ENCODE assay signal across 10 cellular contexts in the genomic region with DNA sequence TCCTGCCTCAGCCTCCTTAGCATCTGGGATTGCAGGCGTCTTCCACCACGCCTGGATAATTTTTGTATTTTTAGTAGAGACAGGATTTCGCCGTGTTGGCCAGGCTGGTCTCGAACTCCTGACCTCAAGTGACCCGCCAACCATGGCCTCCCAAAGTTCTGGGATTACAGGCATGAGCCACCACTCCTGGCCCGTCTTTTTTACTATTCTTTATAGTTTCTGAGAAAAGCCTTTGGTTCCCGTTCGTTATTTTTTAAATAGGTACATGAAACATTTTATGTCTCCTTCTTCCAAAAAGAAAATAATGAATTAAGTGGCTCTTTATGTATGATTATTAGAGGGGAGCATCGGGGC. TPM values are rescaled to one million over a fixed set of nuclear protein-coding genes. Genes with fewer than 3 reads are reported as not detected.
DNase-seq lines count a peak whose midpoint lies in the region; ATAC-seq and TF ChIP-seq lines count a peak whose summit lies in the region.
"Had no signal": no experiment of that assay in that cellular context is flagged by ENCODE, and none has a peak within 500 bp of the region (broad histone marks: within the 10 kb centered on the region; RNA-seq: fewer than 3 reads in every experiment).

No MANE protein-coding gene starts in this region.

- 0 out of 2 replicates have a peak overlapping the region, but pooled peaks have one; percentile 29 for H3K4me3 ChIP-seq in HUES6 (ENCODE audit: low read depth, low read length)
- peak overlapping the region in 1 of 2 experiments; percentile 81 for H3K4me3 ChIP-seq in mesenchymal stem cell (ENCODE audit: insufficient read depth in 1 of 2, low read depth in 1 of 2, low read length in 2 of 2)
- H3K4me3 ChIP-seq in suprapubic skin = peak overlapping the region; percentile 36

- peaks cover 19% of the 10 kb centered on the region for H3K4me1 ChIP-seq in HUES6 (ENCODE audit: control insufficient read depth, insufficient read depth, low read length)
- H3K4me1 ChIP-seq in mesenchymal stem cell (ENCODE audit: control insufficient read depth, insufficient read depth, low read depth, low read length) = peaks cover 14% of the 10 kb centered on the region
- H3K4me1 ChIP-seq in suprapubic skin = peaks cover 24% of the 10 kb centered on the region

- H3K9ac ChIP-seq in HUES6 (ENCODE audit: low read length) (no peak overlapping the region), mesenchymal stem cell (ENCODE audit: low read length) (peak overlapping the region; percentile 80)

- H2BK120ac ChIP-seq in mesenchymal stem cell (ENCODE audit: low read depth, low read length) = no peak overlapping the region

- no peak overlapping the region for H2BK15ac ChIP-seq in mesenchymal stem cell (ENCODE audit: low read depth, poor library complexity, severe bottlenecking)

- no peak overlapping the region for H3K18ac ChIP-seq in mesenchymal stem cell (ENCODE audit: low read depth in 1 of 2, low read length in 2 of 2)

- 83% methylated on average over 7 of the region's 10 CpGs for WGBS in mesenchymal stem cell
- 68% methylated on average over 10 of the region's 10 CpGs for WGBS in suprapubic skin

- no peaks in the 10 kb centered on the region for H3K27me3 ChIP-seq in HUES6 (ENCODE audit: control insufficient read depth, insufficient read depth, low read length)
- peaks cover 0 to 7% of the 10 kb centered on the region in 2 experiments for H3K27me3 ChIP-seq in mesenchymal stem cell (ENCODE audit: control insufficient read depth in 1 of 2, insufficient read depth in 1 of 2, low read length in 2 of 2)
- H3K27me3 ChIP-seq in suprapubic skin = no peaks in the 10 kb centered on the region

- H3K14ac ChIP-seq in mesenchymal stem cell (ENCODE audit: low read length in 2 of 2) = no peak overlapping the region

- H2BK5ac ChIP-seq in mesenchymal stem cell (ENCODE audit: low read depth, low read length, poor library complexity, severe bottlenecking) = no peak overlapping the region

- H3K27ac ChIP-seq in HUES6 (ENCODE audit: low read depth, low read length) (no peak overlapping the region), cingulate gyrus (ENCODE audit: low read depth, low read length) (peak overlapping the region; percentile 29), mesenchymal stem cell (ENCODE audit: low read length, poor library complexity, severe bottlenecking) (peak overlapping the region; percentile 70), suprapubic skin (peak overlapping the region; percentile 72)

- ATAC-seq in GM18907 (IDR thresholded peaks at IDR 0.05; ENCODE audit: unreplicated experiment) = no peak
- ATAC-seq in GM19397 (IDR thresholded peaks at IDR 0.05; ENCODE audit: unreplicated experiment) = no peak

- no peak overlapping the region for H4K8ac ChIP-seq in mesenchymal stem cell (ENCODE audit: low read length)

- H2BK12ac ChIP-seq in mesenchymal stem cell (ENCODE audit: low read length in 2 of 2) = no peak overlapping the region

- H3K9me3 ChIP-seq in HUES6 (ENCODE audit: control insufficient read depth, insufficient read depth, low read depth, low read length) (no peaks in the 10 kb centered on the region), mesenchymal stem cell (ENCODE audit: control insufficient read depth, low read length) (no peaks in the 10 kb centered on the region), suprapubic skin (no peaks in the 10 kb centered on the region)

- H3K79me1 ChIP-seq in mesenchymal stem cell (replicated peaks; ENCODE audit: low read length, poor library complexity, severe bottlenecking) = peaks cover 5% of the 10 kb centered on the region

- H3K23ac ChIP-seq in mesenchymal stem cell (ENCODE audit: low read length in 2 of 2) = no peak overlapping the region

- H3K36me3 ChIP-seq in HUES6 (ENCODE audit: control insufficient read depth, insufficient read depth, low read length) = no peaks in the 10 kb centered on the region
- no peaks in the 10 kb centered on the region for H3K36me3 ChIP-seq in mesenchymal stem cell (ENCODE audit: control insufficient read depth in 1 of 2, insufficient read depth in 2 of 2, low read depth in 1 of 2, low read length in 2 of 2)
- H3K36me3 ChIP-seq in suprapubic skin = no peaks in the 10 kb centered on the region

- DNase-seq in mesenchymal stem cell (no peak), suprapubic skin (ENCODE audit: low spot score in 2 of 2) (no peak)
- no peak for DNase-seq in stimulated activated CD4-positive, alpha-beta T cell treated with anti-CD3 and anti-CD28 coated beads, Interleukin-2, amount 100 ng/mL, for 48 hours
- DNase-seq: DMS153 had no signal

- H3K4me2 ChIP-seq in mesenchymal stem cell (ENCODE audit: low read length, poor library complexity, severe bottlenecking) = peak overlapping the region; percentile 0

- H4K91ac ChIP-seq in mesenchymal stem cell (ENCODE audit: low read length) = no peak overlapping the region

- no peak for TF ChIP-seq EP300 in suprapubic skin (IDR thresholded peaks at IDR 0.05)

- no peak overlapping the region for H2AFZ ChIP-seq in mesenchymal stem cell (ENCODE audit: low read depth, low read length)

- H3K4ac ChIP-seq in mesenchymal stem cell (ENCODE audit: low read depth in 1 of 2, low read length in 2 of 2) = no peak overlapping the region

- TF ChIP-seq POLR2A in suprapubic skin (IDR thresholded peaks at IDR 0.05) = no peak

- no peak for TF ChIP-seq CTCF in suprapubic skin (IDR thresholded peaks at IDR 0.05)

- no peak overlapping the region for H2AK5ac ChIP-seq in mesenchymal stem cell (ENCODE audit: low read length, severe bottlenecking)

RNA-seq across cellular contexts. Expression of gene BCO1, which starts 0.6 kb away (rescaled TPM):
- polyA plus RNA-seq in mesenchymal stem cell (2013, experiment 1 of 2) = 0.04 TPM
- polyA plus RNA-seq in mesenchymal stem cell (2013, experiment 2 of 2) = 0.01 TPM
- under 1 TPM in 1 of 4 donors, not detected in 3; 0.26 TPM for total RNA-seq in suprapubic skin
- total RNA-seq: endothelial cell of umbilical vein; T-helper 2 cell treated with Interferon-gamma antibody and Interleukin-4, amounts not matched to agents 100 ng/mL and 5 ng/mL, for 36 hours had no signal
- polyA plus RNA-seq: endothelial cell of umbilical vein had no signal
